ENCODE assay signal across 9 cellular contexts in the genomic region with DNA sequence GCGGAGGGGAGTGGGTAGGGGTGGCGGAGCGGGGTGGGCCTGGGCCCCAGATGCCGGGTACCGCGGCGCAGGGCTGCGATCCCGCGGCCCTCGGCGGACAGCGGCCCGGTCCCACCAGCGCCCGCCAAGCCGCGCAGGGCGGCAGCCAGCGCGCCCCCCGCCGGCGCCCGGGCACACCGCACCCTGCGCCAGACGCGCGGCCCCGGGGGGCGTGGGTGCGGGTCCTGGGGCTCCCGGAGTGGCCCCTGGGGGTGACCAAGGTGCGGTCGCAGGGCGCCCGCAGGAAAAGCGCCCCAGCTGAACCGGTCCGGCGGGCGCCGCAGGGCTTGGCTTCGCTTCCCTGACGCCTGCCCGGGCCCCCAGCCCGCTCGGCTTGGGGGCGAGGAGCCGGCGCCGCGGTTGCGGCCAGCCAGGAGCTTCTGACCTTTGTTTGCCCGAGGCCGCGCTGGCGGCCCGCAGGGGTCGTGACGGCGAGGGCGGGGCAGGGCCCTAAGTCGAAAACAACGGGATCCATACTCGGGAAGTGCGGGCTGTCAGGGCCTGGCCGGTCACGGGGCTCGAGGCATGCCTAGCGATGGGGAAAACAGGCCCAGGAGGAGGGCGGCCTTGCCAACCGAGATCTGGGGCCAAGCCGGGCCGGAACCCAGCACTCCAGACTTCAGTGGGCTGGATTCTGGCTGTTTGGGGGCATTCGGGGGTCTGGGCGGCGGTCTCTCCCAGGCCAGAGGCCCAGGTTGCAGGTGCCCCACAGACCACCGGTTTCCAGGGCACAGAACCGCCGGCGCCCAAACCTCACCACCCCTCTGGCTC. TPM values are rescaled to one million over a fixed set of nuclear protein-coding genes. Genes with fewer than 3 reads are reported as not detected.
DNase-seq lines count a peak whose midpoint lies in the region; ATAC-seq, FAIRE-seq and TF ChIP-seq lines count a peak whose summit lies in the region.
"Had no signal": no experiment of that assay in that cellular context is flagged by ENCODE, and none has a peak within 500 bp of the region (broad histone marks: within the 10 kb centered on the region; RNA-seq: fewer than 3 reads in every experiment).

No MANE protein-coding gene starts in this region.

- no peak for TF ChIP-seq CTCF in AG09309 (IDR thresholded peaks at IDR 0.05; ENCODE audit: control insufficient read depth, insufficient read depth, low read depth, low read length, missing control alignments)
- TF ChIP-seq CTCF in psoas muscle (IDR thresholded peaks at IDR 0.05) = peak; percentile 41

- H3K36me3 ChIP-seq in psoas muscle (ENCODE audit: insufficient read depth in 1 of 2, low read depth in 1 of 2) = peaks cover 0 to 32% of the 10 kb centered on the region in 2 donors

- DNase-seq in AG09309 (ENCODE audit: low read depth) (no peak), GM12891 (ENCODE audit: insufficient read length, low spot score) (no peak), UCSD-AML1 (lab: John Stamatoyannopoulos, UW; ENCODE audit: unreplicated experiment) (peak; percentile 72), head of caudate nucleus (peak in 37 of 42 donors; percentile 12 to 72 (median 40)), psoas muscle (peak; percentile 49 to 60), ureter (ENCODE audit: low spot score) (no peak)
- no peak for DNase-seq in activated CD4-positive, alpha-beta T cell treated with anti-CD3 and anti-CD28 coated beads, Interleukin-2, amount 50 U/mL, for 48 hours

- H3K9me3 ChIP-seq in psoas muscle = no peaks in the 10 kb centered on the region

- peak; percentile 45 for FAIRE-seq in GM12891 (lab: Jason Lieb, UNC)

- peak; percentile 31 for ATAC-seq in HG02981 (IDR thresholded peaks at IDR 0.05; ENCODE audit: unreplicated experiment)
- ATAC-seq in psoas muscle = peak; percentile 28 to 55 (median 42)

- H3K4me1 ChIP-seq in psoas muscle = peaks cover 16% of the 10 kb centered on the region

- peak overlapping the region; percentile 55 for H3K27ac ChIP-seq in psoas muscle

- 9 to 16% (median 13%) methylated on average over 53 to 83 of the region's 83 CpGs for WGBS in psoas muscle, 3 donors

- intact Hi-C loops in head of caudate nucleus (cut with DNase I) (loop anchor here (5.0 kb wide), 1 partner anchor 36 kb away; no protein-coding TSS in a partner anchor), psoas muscle (cut with DNase I) (loop anchor here (2.0 to 5.0 kb wide), 3 partner anchors 35 to 69 kb away; a partner anchor contains a TSS)

- peaks cover 3 to 19% (median 11%) of the 10 kb centered on the region in 3 donors for H3K27me3 ChIP-seq in psoas muscle (ENCODE audit: insufficient read depth in 3 of 3, low read length in 2 of 3)

- TF ChIP-seq POLR2A in GM12891 (IDR thresholded peaks at IDR 0.05; ENCODE audit: low read depth, low read length) = no peak

- peak overlapping the region; percentile 46 for H3K4me3 ChIP-seq in AG09309 (ENCODE audit: control insufficient read depth, low read depth, low read length)
- peak overlapping the region; percentile 96 for H3K4me3 ChIP-seq in psoas muscle

TF ChIP-seq in GM12891, 5 proteins besides CTCF, POLR2A, EP300 and RAD21:
- TF ChIP-seq PAX5 (IDR thresholded peaks at IDR 0.05; ENCODE audit: insufficient read depth, low read length, severe bottlenecking) (no peak), SPI1 (IDR thresholded peaks at IDR 0.05; ENCODE audit: low read depth, low read length) (no peak), POLR2AphosphoS5 (IDR thresholded peaks at IDR 0.05; ENCODE audit: low read depth, low read length) (no peak), POU2F2 (IDR thresholded peaks at IDR 0.05; ENCODE audit: low read depth, low read length) (no peak), TAF1 (IDR thresholded peaks at IDR 0.05; ENCODE audit: low read depth, low read length) (no peak)

RNA-seq across cellular contexts. Expression of a gene that starts 0.6 kb away (rescaled TPM):
- 4.8 TPM for polyA plus RNA-seq in GM12891 (2012; ENCODE audit: low read depth, missing spikeins)
- total RNA-seq in psoas muscle (10 to 100 TPM in 2 of 4 donors, 1 to 10 TPM in 2; 8.8 to 16.3 (median 12.7) TPM), ureter (13.5 TPM)
- polyA plus RNA-seq in psoas muscle = 10 to 100 TPM in 1 of 3 donors, 1 to 10 TPM in 2; 6.1 to 20.5 (median 6.4) TPM

RNA-seq across cellular contexts. Expression of a gene that starts 5.5 kb away (rescaled TPM):
- 0.09 TPM for polyA plus RNA-seq in GM12891 (2012; ENCODE audit: low read depth, missing spikeins)
- total RNA-seq in psoas muscle (not detected), ureter (25.8 TPM)
- under 1 TPM in 1 of 3 donors, not detected in 2; 0.01 TPM for polyA plus RNA-seq in psoas muscle
- total RNA-seq: LHCN-M2 had no signal

RNA-seq across cellular contexts. Expression of a gene that starts 52.4 kb away (rescaled TPM):
- 1.4 TPM for polyA plus RNA-seq in GM12891 (2012; ENCODE audit: low read depth, missing spikeins)
- total RNA-seq in psoas muscle = not detected
- under 1 TPM in 2 of 3 donors, not detected in 1; 0.05 to 0.20 TPM for polyA plus RNA-seq in psoas muscle
- 2.6 TPM for total RNA-seq in ureter

Comparison
In these comparisons a context has a peak if more than half of its experiments do, and no peak if none do; other contexts are left out.
1. DNase-seq: peak in UCSD-AML1 (single experiment), head of caudate nucleus (37 of 42) and psoas muscle (2 of 2); none in AG09309 (single experiment), GM12891 (single experiment), activated CD4-positive, alpha-beta T cell treated with anti-CD3 and anti-CD28 coated beads, Interleukin-2, amount 50 U/mL, for 48 hours (0 of 2) and ureter (single experiment).
2. RNA of a gene that starts 5.5 kb away (total RNA-seq): 25.8 TPM in ureter (single experiment); not detected in psoas muscle; every median in the first group is over 10 times any median in the second.